Comparison of ENCODE assay signal across 10 cellular contexts in the genomic region with DNA sequence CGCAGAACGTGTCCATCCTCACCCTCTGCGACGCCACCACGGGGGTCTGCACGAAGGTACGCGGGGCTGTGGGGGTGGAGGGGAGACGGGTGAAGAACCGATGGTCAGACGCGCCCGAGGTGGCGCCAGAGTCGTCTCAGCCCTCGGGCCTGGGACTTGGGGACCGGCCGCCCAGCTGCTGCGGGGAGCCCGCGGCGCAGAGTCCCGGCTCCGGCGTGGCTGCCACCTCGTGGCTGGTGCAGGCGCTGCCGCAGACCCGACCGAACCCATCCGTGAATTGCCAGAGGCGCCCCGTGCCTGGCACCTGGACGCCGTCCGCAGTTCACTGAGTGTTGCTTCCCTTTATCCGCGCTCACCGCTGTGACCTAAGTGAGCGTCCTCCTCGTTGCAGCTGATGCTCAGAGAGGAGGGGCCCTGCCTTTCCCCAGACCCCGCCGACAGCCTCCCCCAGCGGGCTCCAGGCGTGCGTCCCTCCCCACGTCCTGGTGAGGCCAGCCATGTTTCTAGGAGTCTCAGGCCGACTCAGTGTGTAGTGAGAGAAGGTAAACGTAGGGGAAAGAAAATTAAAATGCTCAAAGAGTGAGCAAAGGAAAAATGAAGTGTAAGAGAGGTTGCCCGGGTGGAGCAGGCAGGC.
A peak's percentile ranks its signal among the peaks of the same experiment; 100 is the strongest.
DNase-seq lines count a peak whose midpoint lies in the region; ATAC-seq and TF ChIP-seq lines count a peak whose summit lies in the region.
"Had no signal": no experiment of that assay in that cellular context is flagged by ENCODE, and none has a peak within 500 bp of the region (broad histone marks: within the 10 kb centered on the region; RNA-seq: fewer than 3 reads in every experiment).

No MANE protein-coding gene starts in this region.

- no peaks in the 10 kb centered on the region for H3K9me3 ChIP-seq in left ventricle myocardium inferior (replicated peaks)
- H3K9me3 ChIP-seq in WERI-Rb-1 (ENCODE audit: severe bottlenecking), result no peaks in the 10 kb centered on the region
- H3K9me3 ChIP-seq in upper lobe of left lung, result no peaks in the 10 kb centered on the region
- H3K9me3 ChIP-seq: BLaER1 had no signal

- peak overlapping the region; percentile 6 for H3K4me3 ChIP-seq in left ventricle myocardium inferior
- H3K4me3 ChIP-seq in WERI-Rb-1 (ENCODE audit: low read depth, low read length), result no peak overlapping the region
- H3K4me3 ChIP-seq in upper lobe of left lung, result no peak overlapping the region
- H3K4me3 ChIP-seq: BLaER1 had no signal

- peaks cover 86% of the 10 kb centered on the region for H3K27me3 ChIP-seq in left ventricle myocardium inferior (ENCODE audit: low read depth)
- peaks cover 92% of the 10 kb centered on the region for H3K27me3 ChIP-seq in WERI-Rb-1 (ENCODE audit: insufficient read depth, low read depth, severe bottlenecking)
- H3K27me3 ChIP-seq in upper lobe of left lung, result no peaks in the 10 kb centered on the region
- H3K27me3 ChIP-seq: BLaER1 had no signal

- ATAC-seq in left colon (peak; percentile 89), upper lobe of left lung (ENCODE audit: low FRiP score in 2 of 2) (peak in 1 of 2 donors; percentile 20)
- ATAC-seq: naive thymus-derived CD4-positive, alpha-beta T cell had no signal

- no peak for DNase-seq in left ventricle myocardium inferior
- DNase-seq in cardiac septum (ENCODE audit: low spot score), result no peak
- DNase-seq in WERI-Rb-1, result peak; percentile 34
- peak in 1 of 2 donors; percentile 47 for DNase-seq in left colon
- DNase-seq in upper lobe of left lung, result peak; percentile 30 to 86
- no peak for DNase-seq in T-helper 1 cell
- DNase-seq in pons (ENCODE audit: low spot score), result no peak
- no peak for DNase-seq in 8988T

- H3K27ac ChIP-seq in left ventricle myocardium inferior (replicated peaks), result no peak overlapping the region
- H3K27ac ChIP-seq in WERI-Rb-1, result no peak overlapping the region
- H3K27ac ChIP-seq in upper lobe of left lung, result no peak overlapping the region
- H3K27ac ChIP-seq: BLaER1 had no signal

- TF ChIP-seq POLR2A in upper lobe of left lung (IDR thresholded peaks at IDR 0.05), result no peak

- H3K4me1 ChIP-seq in left ventricle myocardium inferior, result peaks cover 5% of the 10 kb centered on the region
- H3K4me1 ChIP-seq in upper lobe of left lung, result peaks cover 0 to 6% (median 0%) of the 10 kb centered on the region in 4 donors
- H3K4me1 ChIP-seq: BLaER1 had no signal

- H3K36me3 ChIP-seq in left ventricle myocardium inferior (no peaks in the 10 kb centered on the region), WERI-Rb-1 (no peaks in the 10 kb centered on the region), upper lobe of left lung (no peaks in the 10 kb centered on the region)
- H3K36me3 ChIP-seq: BLaER1 had no signal

- WGBS in upper lobe of left lung, 2 donors, result 21% methylated on average over 15 to 25 of the region's 50 CpGs

- TF ChIP-seq CTCF in left ventricle myocardium inferior (IDR thresholded peaks at IDR 0.05; ENCODE audit: borderline replicate concordance) (peak; percentile 53), WERI-Rb-1 (IDR thresholded peaks at IDR 0.05; ENCODE audit: low read depth, low read length) (peak; percentile 74), upper lobe of left lung (IDR thresholded peaks at IDR 0.05) (peak in 5 of 6 experiments; percentile 30 to 61 (median 41))

- intact Hi-C loops in left ventricle myocardium inferior (cut with micrococcal nuclease), result no loop called here
- intact Hi-C loops in cardiac septum (cut with DNase I), result no loop called here
- intact Hi-C loops in left colon (cut with DNase I, micrococcal nuclease), result no loop called here

- no peak for TF ChIP-seq EP300 in upper lobe of left lung (IDR thresholded peaks at IDR 0.05)

Comparison
In these comparisons a context has a peak if more than half of its experiments do, and no peak if none do; other contexts are left out.
1. DNase-seq: peak in WERI-Rb-1 (single experiment) and upper lobe of left lung (2 of 2); none in left ventricle myocardium inferior (single experiment), cardiac septum (single experiment), T-helper 1 cell (0 of 5), pons (single experiment) and 8988T (single experiment).
2. Peak in every context shown above with its lines, with median percentiles within 50 percentile points of each other: CTCF ChIP-seq.